8 cellular contexts compared by ENCODE assay signal in genomic region chr10:7787857-7788639, GRCh38. TPM values are rescaled to one million over a fixed set of nuclear protein-coding genes. Genes with fewer than 3 reads are reported as not detected.
DNase-seq lines count a peak whose midpoint lies in the region; ATAC-seq and TF ChIP-seq lines count a peak whose summit lies in the region.

ATP5F1C (plus strand) TSS chr10:7788177; CDS start chr10:7788208, 31 bp downstream.
A gene with protein sequence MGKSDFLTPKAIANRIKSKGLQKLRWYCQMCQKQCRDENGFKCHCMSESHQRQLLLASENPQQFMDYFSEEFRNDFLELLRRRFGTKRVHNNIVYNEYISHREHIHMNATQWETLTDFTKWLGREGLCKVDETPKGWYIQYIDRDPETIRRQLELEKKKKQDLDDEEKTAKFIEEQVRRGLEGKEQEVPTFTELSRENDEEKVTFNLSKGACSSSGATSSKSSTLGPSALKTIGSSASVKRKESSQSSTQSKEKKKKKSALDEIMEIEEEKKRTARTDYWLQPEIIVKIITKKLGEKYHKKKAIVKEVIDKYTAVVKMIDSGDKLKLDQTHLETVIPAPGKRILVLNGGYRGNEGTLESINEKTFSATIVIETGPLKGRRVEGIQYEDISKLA (minus strand): TSS chr10:7787993. CDS start chr10:7787933, 60 bp downstream.

- H3K27ac ChIP-seq in DND-41 (ENCODE audit: low read length) (peak within 1 kb of the TSS; percentile 90), KOPT-K1 (ENCODE audit: low read depth, low read length, poor library complexity, severe bottlenecking) (peak within 1 kb of the TSS; percentile 88), Peyer's patch (peak within 1 kb of the TSS; percentile 83 to 88 (median 85)), fibroblast of lung (ENCODE audit: insufficient read depth, low read length) (peak within 1 kb of the TSS; percentile 86)
- peak within 1 kb of the TSS; percentile 84 for H3K27ac ChIP-seq in naive thymus-derived CD4-positive, alpha-beta T cell (ENCODE audit: low read depth, low read length)

- H3K4me2 ChIP-seq in DND-41 (ENCODE audit: insufficient read depth, low read length): peak within 1 kb of the TSS; percentile 80
- H3K4me2 ChIP-seq in fibroblast of lung (ENCODE audit: extremely low read depth, insufficient read depth, low read length): peak within 1 kb of the TSS; percentile 94

- no peaks in the 10 kb centered on the region for H3K9me3 Mint-ChIP-seq in activated T-cell treated with anti-CD3 and anti-CD28 coated beads, Interleukin-2, amount 50 U/mL, for 72 hours
- no peaks in the 10 kb centered on the region for H3K9me3 Mint-ChIP-seq in naive thymus-derived CD4-positive, alpha-beta T cell
- H3K9me3 Mint-ChIP-seq in stimulated activated naive B cell treated with anti-CD40 and anti-IgM and Interleukin-4, amounts not matched to agents 10 μg/mL and 1 μg/mL and 100 μg/mL, for 72 hours: no peaks in the 10 kb centered on the region

- peak; percentile 90 to 91 for TF ChIP-seq POLR2A in Peyer's patch (IDR thresholded peaks at IDR 0.05)

- H2AFZ ChIP-seq in DND-41 (ENCODE audit: low read depth, low read length) (peak within 1 kb of the TSS; percentile 94), fibroblast of lung (ENCODE audit: low read length) (peak within 1 kb of the TSS; percentile 95)

- H3K79me2 ChIP-seq in DND-41 (ENCODE audit: insufficient read depth, low read length) (peaks cover 99% of the 10 kb centered on the region), fibroblast of lung (ENCODE audit: control insufficient read depth, insufficient read depth, low read length) (peaks cover 95% of the 10 kb centered on the region)

- intact Hi-C loops in naive thymus-derived CD4-positive, alpha-beta T cell (cut with micrococcal nuclease): loop anchor here (1.0 to 10.0 kb wide), 9 partner anchors 30 to 1973 kb away; partner anchors contain the start of genes TAF3 (in 2 of the 2), GATA3 (in 1 of the 2), GDI2 (in 1 of the 2) and SFMBT2 (in 1 of the 2)

- DNase-seq in DND-41 (peak; percentile 98), Peyer's patch (peak; percentile 96 to 99 (median 97)), fibroblast of lung (ENCODE audit: low read depth in 2 of 2) (peak; percentile 91 to 96)
- DNase-seq in activated T-cell treated with anti-CD3 and anti-CD28 coated beads, Interleukin-2, amount 50 U/mL, for 72 hours: peak; percentile 98
- peak; percentile 93 to 98 (median 96) for DNase-seq in naive thymus-derived CD4-positive, alpha-beta T cell
- DNase-seq in stimulated activated naive B cell treated with anti-CD40 and anti-IgM and Interleukin-4, amounts not matched to agents 10 μg/mL and 1 μg/mL and 100 μg/mL, for 72 hours: peak; percentile 97

- H3K27me3 Mint-ChIP-seq in activated T-cell treated with anti-CD3 and anti-CD28 coated beads, Interleukin-2, amount 50 U/mL, for 72 hours (ENCODE audit: low read depth): no peaks in the 10 kb centered on the region
- H3K27me3 Mint-ChIP-seq in naive thymus-derived CD4-positive, alpha-beta T cell: no peaks in the 10 kb centered on the region
- no peaks in the 10 kb centered on the region for H3K27me3 Mint-ChIP-seq in stimulated activated naive B cell treated with anti-CD40 and anti-IgM and Interleukin-4, amounts not matched to agents 10 μg/mL and 1 μg/mL and 100 μg/mL, for 72 hours

- H3K4me3 ChIP-seq in DND-41 (ENCODE audit: low read depth in 1 of 2, low read length in 2 of 2) (peak within 1 kb of the TSS; percentile 86 to 97), Peyer's patch (peak within 1 kb of the TSS; percentile 75 to 91 (median 84)), fibroblast of lung (replicated peaks in 1 of 4; ENCODE audit: control extremely low read depth in 1 of 4, insufficient read depth in 1 of 4, low read depth in 3 of 4, low read length in 4 of 4) (peak within 1 kb of the TSS; percentile 73 to 97 (median 87))
- H3K4me3 ChIP-seq in naive thymus-derived CD4-positive, alpha-beta T cell (ENCODE audit: low read length): peak within 1 kb of the TSS; percentile 79

- ATAC-seq in DND-41 (ENCODE audit: insufficient read depth, low read depth): peak; percentile 92
- ATAC-seq in GM21786 (IDR thresholded peaks at IDR 0.05; ENCODE audit: unreplicated experiment): peak; percentile 96
- peak; percentile 95 to 97 for ATAC-seq in activated T-cell treated with anti-CD3 and anti-CD28 coated beads, Interleukin-2, amount 50 U/mL, for 72 hours (replicated peaks in 1 of 2)
- ATAC-seq in naive thymus-derived CD4-positive, alpha-beta T cell: peak; percentile 98
- peak; percentile 95 to 96 for ATAC-seq in stimulated activated naive B cell treated with anti-CD40 and anti-IgM and Interleukin-4, amounts not matched to agents 10 μg/mL and 1 μg/mL and 100 μg/mL, for 72 hours (replicated peaks)

- H4K20me1 ChIP-seq in DND-41 (ENCODE audit: insufficient read depth, low read length): peaks cover 46% of the 10 kb centered on the region
- no peaks in the 10 kb centered on the region for H4K20me1 ChIP-seq in fibroblast of lung (ENCODE audit: control insufficient read depth, extremely low read depth, insufficient read depth, low read length)

- no peak within 1 kb of the TSS for H3K4me3 Mint-ChIP-seq in activated T-cell treated with anti-CD3 and anti-CD28 coated beads, Interleukin-2, amount 50 U/mL, for 72 hours
- no peak within 1 kb of the TSS for H3K4me3 Mint-ChIP-seq in naive thymus-derived CD4-positive, alpha-beta T cell
- no peak within 1 kb of the TSS for H3K4me3 Mint-ChIP-seq in stimulated activated naive B cell treated with anti-CD40 and anti-IgM and Interleukin-4, amounts not matched to agents 10 μg/mL and 1 μg/mL and 100 μg/mL, for 72 hours

- peaks cover 61% of the 10 kb centered on the region for H3K4me1 ChIP-seq in DND-41 (ENCODE audit: insufficient read depth, low read length)
- peaks cover 0 to 56% (median 6%) of the 10 kb centered on the region in 4 donors for H3K4me1 ChIP-seq in Peyer's patch
- H3K4me1 ChIP-seq in fibroblast of lung (ENCODE audit: control insufficient read depth, extremely low read depth, insufficient read depth, low read length): peaks cover 2% of the 10 kb centered on the region
- peaks cover 21 to 28% of the 10 kb centered on the region in 2 donors for H3K4me1 ChIP-seq in naive thymus-derived CD4-positive, alpha-beta T cell (ENCODE audit: control insufficient read depth in 2 of 2, insufficient read depth in 2 of 2, low read length in 2 of 2)

- H3K36me3 ChIP-seq in DND-41 (ENCODE audit: insufficient read depth, low read length) (peaks cover 20% of the 10 kb centered on the region), KOPT-K1 (ENCODE audit: insufficient read depth, low read length) (peaks cover 35% of the 10 kb centered on the region), Peyer's patch (no peaks in the 10 kb centered on the region), fibroblast of lung (ENCODE audit: control insufficient read depth, insufficient read depth, low read length) (no peaks in the 10 kb centered on the region)
- peaks cover 0 to 7% (median 0%) of the 10 kb centered on the region in 3 experiments for H3K36me3 ChIP-seq in naive thymus-derived CD4-positive, alpha-beta T cell (ENCODE audit: control insufficient read depth in 2 of 3, insufficient read depth in 3 of 3, low read length in 3 of 3)

- H3K36me3 Mint-ChIP-seq in activated T-cell treated with anti-CD3 and anti-CD28 coated beads, Interleukin-2, amount 50 U/mL, for 72 hours (ENCODE audit: insufficient read depth in 2 of 2): peaks cover 4 to 11% of the 10 kb centered on the region in 2 donors
- H3K36me3 Mint-ChIP-seq in naive thymus-derived CD4-positive, alpha-beta T cell: peaks cover 6 to 29% (median 19%) of the 10 kb centered on the region in 5 donors
- H3K36me3 Mint-ChIP-seq in stimulated activated naive B cell treated with anti-CD40 and anti-IgM and Interleukin-4, amounts not matched to agents 10 μg/mL and 1 μg/mL and 100 μg/mL, for 72 hours: peaks cover 13 to 24% of the 10 kb centered on the region in 2 donors

- peak within 1 kb of the TSS; percentile 84 for H3K27ac Mint-ChIP-seq in activated T-cell treated with anti-CD3 and anti-CD28 coated beads, Interleukin-2, amount 50 U/mL, for 72 hours
- peak within 1 kb of the TSS in 1 of 9 donors; percentile 90 for H3K27ac Mint-ChIP-seq in naive thymus-derived CD4-positive, alpha-beta T cell
- H3K27ac Mint-ChIP-seq in stimulated activated naive B cell treated with anti-CD40 and anti-IgM and Interleukin-4, amounts not matched to agents 10 μg/mL and 1 μg/mL and 100 μg/mL, for 72 hours: peak within 1 kb of the TSS; percentile 51

- H3K9me3 ChIP-seq in DND-41 (ENCODE audit: insufficient read depth, low read length, severe bottlenecking) (no peaks in the 10 kb centered on the region), KOPT-K1 (ENCODE audit: insufficient read depth, low read length, poor library complexity, severe bottlenecking) (no peaks in the 10 kb centered on the region), Peyer's patch (no peaks in the 10 kb centered on the region), fibroblast of lung (ENCODE audit: control insufficient read depth, insufficient read depth, low read depth, low read length) (no peaks in the 10 kb centered on the region)
- no peaks in the 10 kb centered on the region for H3K9me3 ChIP-seq in naive thymus-derived CD4-positive, alpha-beta T cell (ENCODE audit: control insufficient read depth in 2 of 3, low read length in 3 of 3)

- POLR2A ChIA-PET in naive thymus-derived CD4-positive, alpha-beta T cell (lab: Charles Lee): interaction anchor here (0.7 to 3.8 kb wide), 16 partner anchors 9 to 1308 kb away, joined by 3 to 70 read pairs (median 3); partner anchors contain the start of genes SFMBT2 and TAF3

- CTCF ChIA-PET in naive thymus-derived CD4-positive, alpha-beta T cell (lab: Charles Lee): interaction anchor here (0.6 to 1.0 kb wide), 3 partner anchors 10 to 29 kb away, joined by 4 to 6 read pairs (median 4); no protein-coding TSS in a partner anchor

- H3K9ac ChIP-seq in DND-41 (ENCODE audit: low read depth, low read length) (peak within 1 kb of the TSS; percentile 88), fibroblast of lung (ENCODE audit: insufficient read depth, low read length) (peak within 1 kb of the TSS; percentile 93)

- TF ChIP-seq CTCF in DND-41 (IDR thresholded peaks at IDR 0.05; ENCODE audit: borderline replicate concordance, extremely low read depth, low read length, poor library complexity, severe bottlenecking) (no peak), Peyer's patch (IDR thresholded peaks at IDR 0.05) (no peak), fibroblast of lung (conservative IDR thresholded peaks at IDR 0.05 in 1 of 2, IDR thresholded peaks at IDR 0.05 in 1 of 2; ENCODE audit: low read depth in 1 of 2, low read length in 2 of 2) (no peak)

- peaks cover 58% of the 10 kb centered on the region for H3K4me1 Mint-ChIP-seq in activated T-cell treated with anti-CD3 and anti-CD28 coated beads, Interleukin-2, amount 50 U/mL, for 72 hours (ENCODE audit: low read depth)
- peaks cover 47 to 77% (median 57%) of the 10 kb centered on the region in 7 donors for H3K4me1 Mint-ChIP-seq in naive thymus-derived CD4-positive, alpha-beta T cell
- peaks cover 20 to 37% of the 10 kb centered on the region in 2 donors for H3K4me1 Mint-ChIP-seq in stimulated activated naive B cell treated with anti-CD40 and anti-IgM and Interleukin-4, amounts not matched to agents 10 μg/mL and 1 μg/mL and 100 μg/mL, for 72 hours

- H3K27me3 ChIP-seq in DND-41 (ENCODE audit: insufficient read depth, low read length, poor library complexity): no peaks in the 10 kb centered on the region
- H3K27me3 ChIP-seq in Peyer's patch: no peaks in the 10 kb centered on the region
- H3K27me3 ChIP-seq in fibroblast of lung (ENCODE audit: control insufficient read depth, insufficient read depth, low read length): no peaks in the 10 kb centered on the region
- H3K27me3 ChIP-seq in naive thymus-derived CD4-positive, alpha-beta T cell (ENCODE audit: control insufficient read depth in 2 of 2, insufficient read depth in 2 of 2, low read length in 2 of 2): no peaks in the 10 kb centered on the region

RNA-seq across cellular contexts. Expression of gene ATP5F1C, which starts in this region (rescaled TPM):
- total RNA-seq in Peyer's patch (100 to 1,000 TPM; 306 to 448 (median 398) TPM), fibroblast of lung (170 and 172 TPM in 2 replicates)
- 100 to 1,000 TPM; 241 to 287 TPM for total RNA-seq in activated T-cell treated with anti-CD3 and anti-CD28 coated beads, Interleukin-2, amount 50 U/mL, for 72 hours
- polyA plus RNA-seq in fibroblast of lung: 331 and 353 TPM in 2 replicates
- 279 and 293 TPM in 2 replicates for polyA plus RNA-seq in fibroblast of lung (2012)
- polyA minus RNA-seq in fibroblast of lung (ENCODE audit: low replicate concordance): 28.4 and 41.2 TPM in 2 replicates
- 100 to 1,000 TPM; 113 to 290 (median 122) TPM for total RNA-seq in naive thymus-derived CD4-positive, alpha-beta T cell
- 100 to 1,000 TPM; 369 to 400 TPM for polyA plus RNA-seq in naive thymus-derived CD4-positive, alpha-beta T cell

RNA-seq across cellular contexts. Expression of the second gene that starts in this region (rescaled TPM):
- total RNA-seq in Peyer's patch (10 to 100 TPM in 3 of 4 donors, 1 to 10 TPM in 1; 8.9 to 25.6 (median 11.8) TPM), fibroblast of lung (7.2 and 10.1 TPM in 2 replicates)
- total RNA-seq in activated T-cell treated with anti-CD3 and anti-CD28 coated beads, Interleukin-2, amount 50 U/mL, for 72 hours: 10 to 100 TPM; 16.3 to 16.7 TPM
- 8.9 and 9.6 TPM in 2 replicates for polyA plus RNA-seq in fibroblast of lung
- 11.1 and 13.4 TPM in 2 replicates for polyA plus RNA-seq in fibroblast of lung (2012)
- 0.04 and 0.55 TPM in 2 replicates for polyA minus RNA-seq in fibroblast of lung (ENCODE audit: low replicate concordance)
- total RNA-seq in naive thymus-derived CD4-positive, alpha-beta T cell: 10 to 100 TPM in 3 of 5 experiments, 1 to 10 TPM in 2; 7.2 to 18.4 (median 14.3) TPM
- 1 to 10 TPM; 3.5 to 4.0 TPM for polyA plus RNA-seq in naive thymus-derived CD4-positive, alpha-beta T cell

Comparison
In these comparisons a context has a peak if more than half of its experiments do, and no peak if none do; other contexts are left out.
1. Peak in every context shown above with its lines: DNase-seq, ATAC-seq, H3K4me3 ChIP-seq and H3K27ac ChIP-seq.